ENCODE assay signal across 9 cellular contexts in genomic region chr19:18306903-18307681, GRCh38. TPM values are rescaled to one million over a fixed set of nuclear protein-coding genes. Genes with fewer than 3 reads are reported as not detected.
DNase-seq lines count a peak whose midpoint lies in the region; ATAC-seq lines count a peak whose summit lies in the region.
"Had no signal": no experiment of that assay in that cellular context is flagged by ENCODE, and none has a peak within 500 bp of the region (broad histone marks: within the 10 kb centered on the region; RNA-seq: fewer than 3 reads in every experiment).

No MANE protein-coding gene starts in this region.

- no peak overlapping the region for H2AFZ ChIP-seq in Karpas-422 (ENCODE audit: low read length)

- no peaks in the 10 kb centered on the region for H3K27me3 Mint-ChIP-seq in activated naive CD8-positive, alpha-beta T cell
- peaks cover 19 to 28% (median 20%) of the 10 kb centered on the region in 3 donors for H3K27me3 Mint-ChIP-seq in immature natural killer cell (ENCODE audit: low read depth in 3 of 3)

- peak overlapping the region; percentile 82 for H3K4me3 Mint-ChIP-seq in activated naive CD8-positive, alpha-beta T cell
- peak overlapping the region in 4 of 5 donors; percentile 27 to 62 (median 48) for H3K4me3 Mint-ChIP-seq in immature natural killer cell

- DNase-seq in Karpas-422 (no peak), immature natural killer cell (no peak), NCI-H526 (lab: John Stamatoyannopoulos, UW) (no peak)
- DNase-seq: left lung, OCI-M1 had no signal

- H3K27ac ChIP-seq in Karpas-422 (ENCODE audit: low read length) (peak overlapping the region; percentile 94), temporal lobe (ENCODE audit: low read depth, low read length) (peak overlapping the region; percentile 86)

- no peaks in the 10 kb centered on the region for H3K36me3 ChIP-seq in Karpas-422 (ENCODE audit: insufficient read depth, low read length)

- H3K4me2 ChIP-seq in Karpas-422 (ENCODE audit: low read depth, low read length, poor library complexity, severe bottlenecking), result no peak overlapping the region

- ATAC-seq in GM19467 (IDR thresholded peaks at IDR 0.05; ENCODE audit: unreplicated experiment) (no peak), HG03159 (IDR thresholded peaks at IDR 0.05; ENCODE audit: unreplicated experiment) (no peak)
- ATAC-seq: left lung had no signal

- H3K9me3 Mint-ChIP-seq in activated naive CD8-positive, alpha-beta T cell (ENCODE audit: low read depth), result no peaks in the 10 kb centered on the region
- H3K9me3 Mint-ChIP-seq in immature natural killer cell, result no peaks in the 10 kb centered on the region

- peaks cover 44% of the 10 kb centered on the region for H3K4me1 Mint-ChIP-seq in activated naive CD8-positive, alpha-beta T cell (ENCODE audit: low read depth)
- H3K4me1 Mint-ChIP-seq in immature natural killer cell, result peaks cover 37 to 45% of the 10 kb centered on the region in 2 donors

- peak overlapping the region; percentile 97 for H3K27ac Mint-ChIP-seq in activated naive CD8-positive, alpha-beta T cell
- peak overlapping the region; percentile 88 to 99 (median 98) for H3K27ac Mint-ChIP-seq in immature natural killer cell

- H4K20me1 ChIP-seq in Karpas-422 (ENCODE audit: insufficient read depth, low read depth, low read length), result no peaks in the 10 kb centered on the region

- peaks cover 48% of the 10 kb centered on the region for H3K4me1 ChIP-seq in Karpas-422 (ENCODE audit: low read length)

- H3K9me2 ChIP-seq in Karpas-422 (replicated peaks; ENCODE audit: insufficient read depth, low read length), result no peaks in the 10 kb centered on the region

- no peak overlapping the region for H3K4me3 ChIP-seq in Karpas-422 (ENCODE audit: low read length)
- H3K4me3 ChIP-seq: left lung had no signal

- no peaks in the 10 kb centered on the region for H3K27me3 ChIP-seq in Karpas-422 (ENCODE audit: low read length)
- H3K27me3 ChIP-seq: left lung had no signal

- H3K79me2 ChIP-seq in Karpas-422 (ENCODE audit: low read length), result no peaks in the 10 kb centered on the region

- H3K9ac ChIP-seq in Karpas-422 (ENCODE audit: low read length), result no peak overlapping the region

- H3K36me3 Mint-ChIP-seq in activated naive CD8-positive, alpha-beta T cell, result peaks cover 2% of the 10 kb centered on the region
- peaks cover 3 to 5% (median 4%) of the 10 kb centered on the region in 3 donors for H3K36me3 Mint-ChIP-seq in immature natural killer cell

- no peaks in the 10 kb centered on the region for H3K9me3 ChIP-seq in Karpas-422 (ENCODE audit: low read length)
- H3K9me3 ChIP-seq: left lung had no signal

RNA-seq across cellular contexts. Expression of gene LSM4, which starts 15.8 kb away (rescaled TPM):
- 198 and 359 TPM in 2 replicates for total RNA-seq in Karpas-422 (2014; rRNA removed; shearing (Covaris generic); ENCODE audit: low replicate concordance)
- 100 to 1,000 TPM; 128 to 189 (median 178) TPM for polyA plus RNA-seq in immature natural killer cell
- 58.0 TPM for total RNA-seq in temporal lobe

RNA-seq across cellular contexts. Expression of gene JUND, which starts 25.7 kb away (rescaled TPM):
- total RNA-seq in Karpas-422 (2014; rRNA removed; shearing (Covaris generic); ENCODE audit: low replicate concordance), result 69.5 and 274 TPM in 2 replicates
- 10 to 100 TPM; 15.0 to 71.8 (median 54.7) TPM for polyA plus RNA-seq in immature natural killer cell
- 46.0 TPM for total RNA-seq in temporal lobe

RNA-seq across cellular contexts. Expression of gene IQCN, which starts 32.8 kb away (rescaled TPM):
- 0.37 and 0.87 TPM in 2 replicates for total RNA-seq in Karpas-422 (2014; rRNA removed; shearing (Covaris generic); ENCODE audit: low replicate concordance)
- under 1 TPM in 1 of 3 donors, not detected in 2; 0.15 TPM for polyA plus RNA-seq in immature natural killer cell
- 0.49 TPM for total RNA-seq in temporal lobe

RNA-seq across cellular contexts. Expression of gene PGPEP1, which starts 33.3 kb away (rescaled TPM):
- 10.7 and 13.6 TPM in 2 replicates for total RNA-seq in Karpas-422 (2014; rRNA removed; shearing (Covaris generic); ENCODE audit: low replicate concordance)
- polyA plus RNA-seq in immature natural killer cell, result 10 to 100 TPM in 2 of 3 donors, 1 to 10 TPM in 1; 8.2 to 20.6 (median 17.5) TPM
- 15.5 TPM for total RNA-seq in temporal lobe
